10 cellular contexts compared by ENCODE assay signal in genomic region chr11:128579790-128580504, GRCh38. TPM values are rescaled to one million over a fixed set of nuclear protein-coding genes. Genes with fewer than 3 reads are reported as not detected.
DNase-seq lines count a peak whose midpoint lies in the region; ATAC-seq and TF ChIP-seq lines count a peak whose summit lies in the region.
"Had no signal": no experiment of that assay in that cellular context is flagged by ENCODE, and none has a peak within 500 bp of the region (broad histone marks: within the 10 kb centered on the region; RNA-seq: fewer than 3 reads in every experiment).

No MANE protein-coding gene starts in this region.

- H3K9me3 ChIP-seq in breast epithelium (no peaks in the 10 kb centered on the region), ascending aorta (no peaks in the 10 kb centered on the region)

- H3K4me3 ChIP-seq in breast epithelium (no peak overlapping the region), ascending aorta (no peak overlapping the region)

- no peaks in the 10 kb centered on the region for H3K4me1 ChIP-seq in breast epithelium
- H3K4me1 ChIP-seq in ascending aorta, result peaks cover 0 to 7% of the 10 kb centered on the region in 2 donors

- ATAC-seq in HG02938 (IDR thresholded peaks at IDR 0.05; ENCODE audit: unreplicated experiment) (peak; percentile 80), activated B cell treated with CpG ODN at 0.5 μM for 24 hours (ENCODE audit: low read depth) (peak; percentile 79), GM18909 (IDR thresholded peaks at IDR 0.05; ENCODE audit: poor library complexity, unreplicated experiment) (no peak)
- ATAC-seq in stimulated activated naive CD8-positive, alpha-beta T cell treated with anti-CD3 and anti-CD28 coated beads, Interleukin-15, Interleukin-2, amounts not matched to agents 100 U/mL and 50 U/mL, for 24 hours, result peak; percentile 93

- CTCF ChIA-PET in MCF 10A (lab: Yijun Ruan, JAX), result no interaction called here
- CTCF ChIA-PET in activated B cell treated with CpG ODN at 0.5 μM for 24 hours (lab: Charles Lee), result interaction anchor here (1.6 kb wide), 1 partner anchor 8 kb away, joined by 4 read pairs; no protein-coding TSS in a partner anchor

- H3K27me3 ChIP-seq in breast epithelium, result no peaks in the 10 kb centered on the region
- no peaks in the 10 kb centered on the region for H3K27me3 ChIP-seq in ascending aorta

- POLR2A ChIA-PET in MCF 10A (lab: Yijun Ruan, JAX) (no interaction called here), activated B cell treated with CpG ODN at 0.5 μM for 24 hours (lab: Charles Lee) (interaction anchor here (0.6 to 1.6 kb wide), 8 partner anchors 10 to 121 kb away, joined by 3 to 12 read pairs (median 6); no protein-coding TSS in a partner anchor)

- H3K9me3 Mint-ChIP-seq in MCF 10A (ENCODE audit: unreplicated experiment) (no peaks in the 10 kb centered on the region), activated B cell treated with CpG ODN at 0.5 μM for 24 hours (no peaks in the 10 kb centered on the region)

- H3K27ac Mint-ChIP-seq in MCF 10A (ENCODE audit: low read depth, unreplicated experiment), result no peak overlapping the region
- peak overlapping the region; percentile 13 for H3K27ac Mint-ChIP-seq in activated B cell treated with CpG ODN at 0.5 μM for 24 hours

- H3K27ac ChIP-seq in breast epithelium (no peak overlapping the region), ascending aorta (no peak overlapping the region)

- no TSS peak for BruUV-seq in MCF 10A (replicated peaks; lab: Mats Ljungman, UMichigan)

- no peak for TF ChIP-seq CTCF in MCF 10A (IDR thresholded peaks at IDR 0.05; ENCODE audit: unreplicated experiment)
- no peak for TF ChIP-seq CTCF in breast epithelium (IDR thresholded peaks at IDR 0.05)
- TF ChIP-seq CTCF in activated B cell treated with CpG ODN at 0.5 μM for 24 hours (IDR thresholded peaks at IDR 0.05), result no peak
- TF ChIP-seq CTCF in ascending aorta (IDR thresholded peaks at IDR 0.05), result no peak

- H3K27me3 Mint-ChIP-seq in MCF 10A (ENCODE audit: insufficient read depth, unreplicated experiment) (peaks cover 4% of the 10 kb centered on the region), activated B cell treated with CpG ODN at 0.5 μM for 24 hours (no peaks in the 10 kb centered on the region)

- DNase-seq in MCF 10A (ENCODE audit: unreplicated experiment) (peak; percentile 38), breast epithelium (ENCODE audit: low spot score in 2 of 2) (no peak), activated B cell treated with CpG ODN at 0.5 μM for 24 hours (no peak), ascending aorta (ENCODE audit: low spot score in 2 of 2) (no peak), OCI-M2 (lab: John Stamatoyannopoulos, UW; ENCODE audit: unreplicated experiment) (no peak)
- DNase-seq in stimulated activated naive CD8-positive, alpha-beta T cell treated with anti-CD3 and anti-CD28 coated beads, Interleukin-15, Interleukin-2, amounts not matched to agents 100 U/mL and 50 U/mL, for 24 hours, result no peak
- DNase-seq: activated CD4-positive, CD25-positive, alpha-beta regulatory T cell treated with anti-CD3 and anti-CD28 coated beads, Interleukin-2, amount 50 U/mL, for 72 hours; C1 segment of cervical spinal cord had no signal

- no peak overlapping the region for H3K4me3 Mint-ChIP-seq in MCF 10A (ENCODE audit: unreplicated experiment)
- H3K4me3 Mint-ChIP-seq in activated B cell treated with CpG ODN at 0.5 μM for 24 hours, result no peak overlapping the region

- H3K4me1 Mint-ChIP-seq in MCF 10A (ENCODE audit: insufficient read depth, unreplicated experiment), result peaks cover 13% of the 10 kb centered on the region
- peaks cover 42% of the 10 kb centered on the region for H3K4me1 Mint-ChIP-seq in activated B cell treated with CpG ODN at 0.5 μM for 24 hours

- H3K36me3 Mint-ChIP-seq in MCF 10A (ENCODE audit: insufficient read depth, unreplicated experiment), result no peaks in the 10 kb centered on the region
- H3K36me3 Mint-ChIP-seq in activated B cell treated with CpG ODN at 0.5 μM for 24 hours (ENCODE audit: low read depth), result no peaks in the 10 kb centered on the region

- TF ChIP-seq POLR2A in breast epithelium (IDR thresholded peaks at IDR 0.05), result no peak

- intact Hi-C loops in MCF 10A (cut with micrococcal nuclease), result loop anchor here (5.0 kb wide), 1 partner anchor 48 kb away; no protein-coding TSS in a partner anchor
- intact Hi-C loops in breast epithelium (cut with DNase I; ENCODE audit: low total_unique reads), result no loop called here
- intact Hi-C loops in activated B cell treated with CpG ODN at 0.5 μM for 24 hours (cut with micrococcal nuclease), result loop anchor here (1.0 to 2.0 kb wide), 2 partner anchors 15 to 27 kb away; no protein-coding TSS in a partner anchor
- intact Hi-C loops in ascending aorta (cut with DNase I), result no loop called here

- H3K36me3 ChIP-seq in breast epithelium (no peaks in the 10 kb centered on the region), ascending aorta (no peaks in the 10 kb centered on the region)

RNA-seq across cellular contexts. Expression of gene ETS1, which starts 7.4 kb away (rescaled TPM):
- total RNA-seq in MCF 10A (2022) (63.2 and 82.0 TPM in 2 replicates), breast epithelium (10 to 100 TPM; 65.6 to 92.1 (median 73.2) TPM), activated B cell treated with CpG ODN at 0.5 μM for 24 hours (286 and 301 TPM in 2 replicates), ascending aorta (88.0 TPM)

Comparison
In these comparisons a context has a peak if more than half of its experiments do, and no peak if none do; other contexts are left out.
1. intact Hi-C loops: an anchor here in MCF 10A (5.0 kb wide) and activated B cell treated with CpG ODN at 0.5 μM for 24 hours (1.0 to 2.0 kb wide); none called in breast epithelium and ascending aorta.